In genomic region chr21:17793675-17794123, GRCh38 we compare ENCODE assay signal across 1 cellular context.
A peak's percentile ranks its signal among the peaks of the same experiment; 100 is the strongest.
TF ChIP-seq lines count a peak whose summit lies in the region.

No MANE protein-coding gene starts in this region.

TF ChIP-seq in GM12878, 131 proteins besides CTCF, POLR2A, EP300 and RAD21 (continued from another document):
- TF ChIP-seq, protein P1, sequence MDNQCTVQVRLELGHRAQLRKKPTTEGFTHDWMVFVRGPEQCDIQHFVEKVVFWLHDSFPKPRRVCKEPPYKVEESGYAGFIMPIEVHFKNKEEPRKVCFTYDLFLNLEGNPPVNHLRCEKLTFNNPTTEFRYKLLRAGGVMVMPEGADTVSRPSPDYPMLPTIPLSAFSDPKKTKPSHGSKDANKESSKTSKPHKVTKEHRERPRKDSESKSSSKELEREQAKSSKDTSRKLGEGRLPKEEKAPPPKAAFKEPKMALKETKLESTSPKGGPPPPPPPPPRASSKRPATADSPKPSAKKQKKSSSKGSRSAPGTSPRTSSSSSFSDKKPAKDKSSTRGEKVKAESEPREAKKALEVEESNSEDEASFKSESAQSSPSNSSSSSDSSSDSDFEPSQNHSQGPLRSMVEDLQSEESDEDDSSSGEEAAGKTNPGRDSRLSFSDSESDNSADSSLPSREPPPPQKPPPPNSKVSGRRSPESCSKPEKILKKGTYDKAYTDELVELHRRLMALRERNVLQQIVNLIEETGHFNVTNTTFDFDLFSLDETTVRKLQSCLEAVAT (IDR thresholded peaks at IDR 0.05), result 0 out of 2 replicates have a peak, but pooled peaks have one; percentile 10
- TF ChIP-seq YBX1 (IDR thresholded peaks at IDR 0.05), result no peak
- TF ChIP-seq MAX (IDR thresholded peaks at IDR 0.05; ENCODE audit: low read depth, low read length), result no peak
- TF ChIP-seq BACH1 (IDR thresholded peaks at IDR 0.05; ENCODE audit: borderline replicate concordance), result no peak
- peak in 1 of 2 experiments; percentile 53; a peak in 1 of 4 replicates for TF ChIP-seq ETV6 (conservative IDR thresholded peaks at IDR 0.05 in 1 of 2, IDR thresholded peaks at IDR 0.05 in 1 of 2; ENCODE audit: borderline replicate concordance in 1 of 2, low read depth in 1 of 2)
- 0 out of 2 replicates have a peak, but pooled peaks have one; percentile 4 for TF ChIP-seq TCF7 (IDR thresholded peaks at IDR 0.05; ENCODE audit: borderline replicate concordance)
- TF ChIP-seq SIN3A (IDR thresholded peaks at IDR 0.05; ENCODE audit: low read depth, low read length), result no peak
- TF ChIP-seq, protein P2, sequence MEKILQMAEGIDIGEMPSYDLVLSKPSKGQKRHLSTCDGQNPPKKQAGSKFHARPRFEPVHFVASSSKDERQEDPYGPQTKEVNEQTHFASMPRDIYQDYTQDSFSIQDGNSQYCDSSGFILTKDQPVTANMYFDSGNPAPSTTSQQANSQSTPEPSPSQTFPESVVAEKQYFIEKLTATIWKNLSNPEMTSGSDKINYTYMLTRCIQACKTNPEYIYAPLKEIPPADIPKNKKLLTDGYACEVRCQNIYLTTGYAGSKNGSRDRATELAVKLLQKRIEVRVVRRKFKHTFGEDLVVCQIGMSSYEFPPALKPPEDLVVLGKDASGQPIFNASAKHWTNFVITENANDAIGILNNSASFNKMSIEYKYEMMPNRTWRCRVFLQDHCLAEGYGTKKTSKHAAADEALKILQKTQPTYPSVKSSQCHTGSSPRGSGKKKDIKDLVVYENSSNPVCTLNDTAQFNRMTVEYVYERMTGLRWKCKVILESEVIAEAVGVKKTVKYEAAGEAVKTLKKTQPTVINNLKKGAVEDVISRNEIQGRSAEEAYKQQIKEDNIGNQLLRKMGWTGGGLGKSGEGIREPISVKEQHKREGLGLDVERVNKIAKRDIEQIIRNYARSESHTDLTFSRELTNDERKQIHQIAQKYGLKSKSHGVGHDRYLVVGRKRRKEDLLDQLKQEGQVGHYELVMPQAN (conservative IDR thresholded peaks at IDR 0.05), result no peak
- TF ChIP-seq IKZF2 (IDR thresholded peaks at IDR 0.05), result 0 out of 4 replicates have a peak, but pooled peaks of 1 of the 2 experiments have one; percentile 27
- TF ChIP-seq CBX5 (IDR thresholded peaks at IDR 0.05; ENCODE audit: low read depth), result no peak
- peak in 1 of 2 experiments; percentile 16; a peak in 1 of 4 replicates for TF ChIP-seq CEBPB (IDR thresholded peaks at IDR 0.05; ENCODE audit: borderline replicate concordance in 1 of 2, low read depth in 2 of 2, low read length in 2 of 2)
- TF ChIP-seq ASH2L (IDR thresholded peaks at IDR 0.05; ENCODE audit: borderline replicate concordance, low read depth), result peak; percentile 34; the same call in 1 of the 2 replicates
- TF ChIP-seq JUNB (IDR thresholded peaks at IDR 0.05), result peak; percentile 72; the same call in 1 of the 2 replicates
- TF ChIP-seq, protein P3, sequence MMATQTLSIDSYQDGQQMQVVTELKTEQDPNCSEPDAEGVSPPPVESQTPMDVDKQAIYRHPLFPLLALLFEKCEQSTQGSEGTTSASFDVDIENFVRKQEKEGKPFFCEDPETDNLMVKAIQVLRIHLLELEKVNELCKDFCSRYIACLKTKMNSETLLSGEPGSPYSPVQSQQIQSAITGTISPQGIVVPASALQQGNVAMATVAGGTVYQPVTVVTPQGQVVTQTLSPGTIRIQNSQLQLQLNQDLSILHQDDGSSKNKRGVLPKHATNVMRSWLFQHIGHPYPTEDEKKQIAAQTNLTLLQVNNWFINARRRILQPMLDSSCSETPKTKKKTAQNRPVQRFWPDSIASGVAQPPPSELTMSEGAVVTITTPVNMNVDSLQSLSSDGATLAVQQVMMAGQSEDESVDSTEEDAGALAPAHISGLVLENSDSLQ (IDR thresholded peaks at IDR 0.05), result no peak
- TF ChIP-seq NFIC (IDR thresholded peaks at IDR 0.05; ENCODE audit: low read depth, low read length), result 0 out of 2 replicates have a peak, but pooled peaks have one; percentile 46
- no peak for TF ChIP-seq SRF (IDR thresholded peaks at IDR 0.05; ENCODE audit: low read depth in 2 of 2, low read length in 2 of 2)
- no peak for TF ChIP-seq BCL3 (IDR thresholded peaks at IDR 0.05; ENCODE audit: borderline replicate concordance, insufficient read depth, low read depth, low read length, poor library complexity, severe bottlenecking)
